ENCODE assay signal across 23 cellular contexts in genomic region chr2:222241054-222241453, GRCh38. TPM values are rescaled to one million over a fixed set of nuclear protein-coding genes. Genes with fewer than 3 reads are reported as not detected.
A peak's percentile ranks its signal among the peaks of the same experiment; 100 is the strongest.
DNase-seq lines count a peak whose midpoint lies in the region; ATAC-seq and TF ChIP-seq lines count a peak whose summit lies in the region.
"Had no signal": no experiment of that assay in that cellular context is flagged by ENCODE, and none has a peak within 500 bp of the region (broad histone marks: within the 10 kb centered on the region; RNA-seq: fewer than 3 reads in every experiment).

No MANE protein-coding gene starts in this region.

- no peaks in the 10 kb centered on the region for H3K36me3 ChIP-seq in HCT116 (ENCODE audit: control insufficient read depth in 1 of 2, insufficient read depth in 2 of 2, low read length in 2 of 2)
- no peaks in the 10 kb centered on the region for H3K36me3 ChIP-seq in BE2C
- H3K36me3 ChIP-seq: HAP-1, left ventricle myocardium inferior, neutrophil, spleen, upper lobe of right lung had no signal

- ATAC-seq in HCT116 (no peak), T-cell (replicated peaks in 1 of 4) (no peak)
- ATAC-seq: upper lobe of right lung had no signal

- RAD21 ChIA-PET in HCT116 (lab: Charles Lee; ENCODE audit: low non-redundant PET in 1 of 2, low total read pairs in 2 of 2, uncharacterized antibody in 2 of 2, unreplicated experiment in 2 of 2) = no interaction called here

- no TSS peak for BruUV-seq in HCT116 (replicated peaks; lab: Mats Ljungman, UMichigan)

- H2AFZ ChIP-seq in HCT116 (ENCODE audit: low read depth, low read length, poor library complexity, severe bottlenecking) = no peak overlapping the region

- CTCF ChIA-PET in HCT116 (lab: Charles Lee) = no interaction called here
- CTCF ChIA-PET in T-cell (lab: Charles Lee) = no interaction called here

- peak overlapping the region; percentile 95 for H3K27ac Mint-ChIP-seq in glutamatergic neuron (ENCODE audit: unreplicated experiment)
- no peak overlapping the region for H3K27ac Mint-ChIP-seq in T-cell
- H3K27ac Mint-ChIP-seq: activated CD4-positive, alpha-beta memory T cell treated with anti-CD3 and anti-CD28 coated beads for 36 hours; activated naive CD4-positive, alpha-beta T cell treated with anti-CD3 and anti-CD28 coated beads for 36 hours had no signal

- DNase-seq in HCT116 (ENCODE audit: low read depth, low spot score) (no peak), NCI-H1436 treated with DMSO at 0.1 percent for 48 hours (lab: John Stamatoyannopoulos, UW) (peak; percentile 57), NCI-H69 (lab: John Stamatoyannopoulos, UW) (peak; percentile 78), glutamatergic neuron (peak; percentile 36), putamen (ENCODE audit: low spot score) (no peak), T-cell (no peak), iPS-NIHi7 (ENCODE audit: extremely low spot score) (no peak), BE2C (no peak)
- DNase-seq: activated CD4-positive, alpha-beta memory T cell treated with anti-CD3 and anti-CD28 coated beads for 36 hours; activated naive CD4-positive, alpha-beta T cell treated with anti-CD3 and anti-CD28 coated beads for 36 hours; anterior cingulate cortex; effector CD4-positive, alpha-beta T cell; left ventricle myocardium inferior; NCI-H2227 treated with DMSO at 0.1 percent for 48 hours; SHP77; spleen; upper lobe of right lung had no signal

- H3K4me3 Mint-ChIP-seq in glutamatergic neuron (ENCODE audit: unreplicated experiment) (peak overlapping the region; percentile 71), T-cell (no peak overlapping the region)
- H3K4me3 Mint-ChIP-seq: activated CD4-positive, alpha-beta memory T cell treated with anti-CD3 and anti-CD28 coated beads for 36 hours; activated naive CD4-positive, alpha-beta T cell treated with anti-CD3 and anti-CD28 coated beads for 36 hours had no signal

- H4K20me1 ChIP-seq in HCT116 (ENCODE audit: insufficient read depth) = no peaks in the 10 kb centered on the region

- intact Hi-C loops in HCT116 (cut with micrococcal nuclease) = no loop called here

- peaks cover 11% of the 10 kb centered on the region for H3K9me3 Mint-ChIP-seq in glutamatergic neuron (ENCODE audit: unreplicated experiment)
- no peaks in the 10 kb centered on the region for H3K9me3 Mint-ChIP-seq in T-cell
- H3K9me3 Mint-ChIP-seq: activated CD4-positive, alpha-beta memory T cell treated with anti-CD3 and anti-CD28 coated beads for 36 hours; activated naive CD4-positive, alpha-beta T cell treated with anti-CD3 and anti-CD28 coated beads for 36 hours had no signal

- no peak overlapping the region for H3K9ac ChIP-seq in HCT116 (ENCODE audit: low read length)

- no peak overlapping the region for H3K4me3 ChIP-seq in HCT116 (replicated peaks in 1 of 2; ENCODE audit: low read depth in 1 of 2, low read length in 2 of 2)
- H3K4me3 ChIP-seq in BE2C (ENCODE audit: low read depth, low read length) = no peak overlapping the region
- H3K4me3 ChIP-seq: HAP-1, spleen, upper lobe of right lung had no signal

- POLR2A ChIA-PET in HCT116 (lab: Charles Lee) (no interaction called here), T-cell (lab: Charles Lee) (no interaction called here)

- H3K4me1 Mint-ChIP-seq in glutamatergic neuron (ENCODE audit: low read depth, unreplicated experiment) = peaks cover 50% of the 10 kb centered on the region
- H3K4me1 Mint-ChIP-seq in T-cell = no peaks in the 10 kb centered on the region

- TF ChIP-seq CTCF in HCT116 (IDR thresholded peaks at IDR 0.05 in 2 of 3, conservative IDR thresholded peaks at IDR 0.05 in 1 of 3; ENCODE audit: borderline replicate concordance in 1 of 3, insufficient read depth in 1 of 3, low read depth in 2 of 3, low read length in 2 of 3) (no peak), glutamatergic neuron (IDR thresholded peaks at IDR 0.05; ENCODE audit: partially characterized antibody, unreplicated experiment) (no peak), BE2C (IDR thresholded peaks at IDR 0.05; ENCODE audit: low read depth, low read length) (no peak)

- TF ChIP-seq RAD21 in HCT116 (IDR thresholded peaks at IDR 0.05; ENCODE audit: low read depth) = no peak

- no peak for TF ChIP-seq POLR2A in HCT116 (IDR thresholded peaks at IDR 0.05; ENCODE audit: borderline replicate concordance, extremely low read depth, insufficient read depth, insufficient read length)

- no peaks in the 10 kb centered on the region for H3K79me2 ChIP-seq in HCT116 (ENCODE audit: insufficient read depth, low read length)

- H3K9me3 ChIP-seq in HCT116 (ENCODE audit: control insufficient read depth in 1 of 2, insufficient read depth in 1 of 2, low read depth in 1 of 2, low read length in 2 of 2) = no peaks in the 10 kb centered on the region
- no peaks in the 10 kb centered on the region for H3K9me3 ChIP-seq in BE2C
- H3K9me3 ChIP-seq: HAP-1, left ventricle myocardium inferior, neutrophil, spleen, upper lobe of right lung had no signal

- H3K27me3 ChIP-seq in HCT116 (ENCODE audit: insufficient read depth, low read length) (peaks cover 78% of the 10 kb centered on the region), BE2C (peaks cover 78% of the 10 kb centered on the region)

- peaks cover 5% of the 10 kb centered on the region for H3K36me3 Mint-ChIP-seq in glutamatergic neuron (ENCODE audit: unreplicated experiment)
- H3K36me3 Mint-ChIP-seq in T-cell = no peaks in the 10 kb centered on the region
- H3K36me3 Mint-ChIP-seq: activated CD4-positive, alpha-beta memory T cell treated with anti-CD3 and anti-CD28 coated beads for 36 hours had no signal

- no peaks in the 10 kb centered on the region for H3K4me1 ChIP-seq in HCT116 (ENCODE audit: control insufficient read depth in 1 of 2, insufficient read depth in 2 of 2, low read length in 2 of 2)
- no peaks in the 10 kb centered on the region for H3K4me1 ChIP-seq in BE2C
- H3K4me1 ChIP-seq: spleen, upper lobe of right lung had no signal

- H3K9me2 ChIP-seq in HCT116 (ENCODE audit: insufficient read depth) = no peaks in the 10 kb centered on the region

- H3K27ac ChIP-seq in HCT116 (ENCODE audit: low read depth, low read length) = no peak overlapping the region
- H3K27ac ChIP-seq: neutrophil, spleen, upper lobe of right lung, VCaP had no signal

- no peak overlapping the region for H3K4me2 ChIP-seq in HCT116 (ENCODE audit: low read length)

- peaks cover 8% of the 10 kb centered on the region for H3K27me3 Mint-ChIP-seq in glutamatergic neuron (ENCODE audit: unreplicated experiment)
- H3K27me3 Mint-ChIP-seq in T-cell = peaks cover 19 to 32% of the 10 kb centered on the region in 2 donors

TF ChIP-seq in HCT116, 20 proteins besides CTCF, POLR2A, EP300 and RAD21:
- TF ChIP-seq EZH2phosphoT487 (IDR thresholded peaks at IDR 0.05; ENCODE audit: borderline replicate concordance) (peak; percentile 23; the same call in 1 of the 2 replicates), CEBPB (IDR thresholded peaks at IDR 0.05; ENCODE audit: low read depth) (no peak), ZBTB33 (IDR thresholded peaks at IDR 0.05; ENCODE audit: extremely low read depth, insufficient replicate concordance, low read length) (no peak), YY1 (IDR thresholded peaks at IDR 0.05; ENCODE audit: extremely low read depth, insufficient replicate concordance, low read depth, low read length) (no peak), TCF7L2 (IDR thresholded peaks at IDR 0.05; ENCODE audit: borderline replicate concordance, extremely low read depth, insufficient read depth, insufficient read length) (no peak), CBX3 (IDR thresholded peaks at IDR 0.05; ENCODE audit: low read depth) (no peak), ZNF274 (IDR thresholded peaks at IDR 0.05; ENCODE audit: low read depth, low read length) (no peak)

RNA-seq across cellular contexts. Expression of gene PAX3, which starts 57.7 kb away (rescaled TPM):
- total RNA-seq in HCT116 (2021; ENCODE audit: unreplicated experiment) = not detected
- polyA plus RNA-seq in HCT116 (2012) = not detected in 2 replicates
- 31.2 TPM for total RNA-seq in glutamatergic neuron (ENCODE audit: unreplicated experiment)
- not detected for total RNA-seq in T-cell
- not detected for polyA plus RNA-seq in BE2C (2012; ENCODE audit: insufficient read depth, insufficient read length, low read depth)
- total RNA-seq: activated CD4-positive, alpha-beta memory T cell treated with anti-CD3 and anti-CD28 coated beads for 36 hours; activated naive CD4-positive, alpha-beta T cell treated with anti-CD3 and anti-CD28 coated beads for 36 hours; mucosa of gallbladder; pulmonary artery endothelial cell; T-helper 1 cell treated with Interleukin-12 subunit alpha and Interleukin-12 subunit beta and Interleukin-4 antibody, amounts not matched to agents 30 ng/mL and 1 ng/mL, for 36 hours; upper lobe of right lung had no signal
- polyA plus RNA-seq: spleen had no signal

Comparison
In these comparisons a context has a peak if more than half of its experiments do, and no peak if none do; other contexts are left out.
1. DNase-seq: peak in NCI-H1436 treated with DMSO at 0.1 percent for 48 hours (single experiment), NCI-H69 (single experiment) and glutamatergic neuron (single experiment); none in HCT116 (single experiment), putamen (single experiment), T-cell (0 of 34), iPS-NIHi7 (single experiment) and BE2C (single experiment).
2. RNA of gene PAX3, which starts 57.7 kb away (total RNA-seq): 31.2 TPM in glutamatergic neuron (single experiment); not detected in HCT116 (single experiment) and not detected in T-cell; every median in the first group is over 10 times any median in the second.